In genomic region chr19:23134211-23134610, GRCh38 we compare ENCODE assay signal across 2 cellular contexts. TPM values are rescaled to one million over a fixed set of nuclear protein-coding genes. Genes with fewer than 3 reads are reported as not detected.
"Had no signal": no experiment of that assay in that cellular context is flagged by ENCODE, and none has a peak within 500 bp of the region (broad histone marks: within the 10 kb centered on the region; RNA-seq: fewer than 3 reads in every experiment).

No MANE protein-coding gene starts in this region.

RNA-seq across cellular contexts. Expression of gene ZNF730, which starts 17.4 kb away (rescaled TPM):
- total RNA-seq: esophagus squamous epithelium, gastrocnemius medialis had no signal
